Comparison of ENCODE assay signal across 14 cellular contexts in the genomic region with DNA sequence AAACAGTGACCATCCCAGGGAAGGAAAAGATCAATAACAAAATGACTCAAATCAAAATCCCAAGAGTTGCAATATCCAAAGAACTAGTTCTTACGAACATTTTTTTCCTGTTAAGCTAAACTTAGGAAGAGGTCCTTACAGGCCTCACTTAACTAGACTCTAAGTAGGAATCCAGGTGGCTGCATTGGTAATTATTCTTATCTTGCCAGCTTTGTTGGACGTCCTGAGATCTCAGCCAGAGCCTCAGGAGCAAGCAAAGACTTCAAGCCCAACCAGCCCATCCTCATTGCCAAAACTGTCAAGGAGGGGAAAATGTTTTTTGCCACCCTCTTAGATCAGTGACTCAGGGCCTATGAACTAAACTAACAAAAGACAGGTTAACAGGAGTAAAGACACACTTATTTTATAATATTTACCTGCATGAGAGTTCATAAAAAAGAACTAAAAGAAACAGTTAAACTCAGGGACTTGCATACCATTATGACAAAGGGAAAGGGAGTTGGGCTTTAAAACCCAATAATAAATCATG.
"Had no signal": no experiment of that assay in that cellular context is flagged by ENCODE, and none has a peak within 500 bp of the region (broad histone marks: within the 10 kb centered on the region; RNA-seq: fewer than 3 reads in every experiment).

No MANE protein-coding gene starts in this region.

- H3K4me1 ChIP-seq: colonic mucosa had no signal

- ATAC-seq: natural killer cell treated with Interleukin-12 subunit alpha and Interleukin-12 subunit beta and Interleukin-15 and Interleukin-18, amount 100 ng/mL, for 72 hours; stimulated activated effector memory CD8-positive, alpha-beta T cell treated with anti-CD3 and anti-CD28 coated beads, Interleukin-12 subunit alpha, Interleukin-12 subunit beta, amount 100 ng/mL, for 72 hours; stimulated activated naive CD8-positive, alpha-beta T cell treated with anti-CD3 and anti-CD28 coated beads, Interleukin-15, Interleukin-2, amounts not matched to agents 100 U/mL and 50 U/mL, for 24 hours had no signal

- H3K27me3 ChIP-seq: colonic mucosa, neutrophil, tibial nerve had no signal

- H3K27ac ChIP-seq: colonic mucosa, neutrophil, tibial nerve had no signal

- H3K4me3 ChIP-seq: colonic mucosa, tibial nerve had no signal

- H3K4me1 Mint-ChIP-seq: stimulated activated effector memory CD8-positive, alpha-beta T cell treated with anti-CD3 and anti-CD28 coated beads, Interleukin-12 subunit alpha, Interleukin-12 subunit beta, amount 100 ng/mL, for 72 hours had no signal

- DNase-seq: effector CD4-positive, alpha-beta T cell; endodermal cell; foreskin melanocyte; head of caudate nucleus; hippocampal formation; midbrain; stimulated activated CD4-positive, alpha-beta T cell treated with anti-CD3 and anti-CD28 coated beads, Interleukin-4, amount 100 ng/mL, for 1 hour; stimulated activated CD8-positive, alpha-beta memory T cell treated with anti-CD3 and anti-CD28 coated beads, Interleukin-4, amount 100 ng/mL, for 48 hours; stimulated activated naive CD8-positive, alpha-beta T cell treated with anti-CD3 and anti-CD28 coated beads, Interleukin-15, Interleukin-2, amounts not matched to agents 100 U/mL and 50 U/mL, for 24 hours had no signal

- H3K27ac Mint-ChIP-seq: endodermal cell; natural killer cell treated with Interleukin-12 subunit alpha and Interleukin-12 subunit beta and Interleukin-15 and Interleukin-18, amount 100 ng/mL, for 72 hours; stimulated activated effector memory CD8-positive, alpha-beta T cell treated with anti-CD3 and anti-CD28 coated beads, Interleukin-12 subunit alpha, Interleukin-12 subunit beta, amount 100 ng/mL, for 72 hours had no signal

- H3K36me3 ChIP-seq: colonic mucosa, neutrophil, tibial nerve had no signal

- H3K36me3 Mint-ChIP-seq: natural killer cell treated with Interleukin-12 subunit alpha and Interleukin-12 subunit beta and Interleukin-15 and Interleukin-18, amount 100 ng/mL, for 72 hours; stimulated activated effector memory CD8-positive, alpha-beta T cell treated with anti-CD3 and anti-CD28 coated beads, Interleukin-12 subunit alpha, Interleukin-12 subunit beta, amount 100 ng/mL, for 72 hours had no signal

- H3K9me3 ChIP-seq: colonic mucosa, neutrophil, tibial nerve had no signal

- H3K9me3 Mint-ChIP-seq: endodermal cell; natural killer cell treated with Interleukin-12 subunit alpha and Interleukin-12 subunit beta and Interleukin-15 and Interleukin-18, amount 100 ng/mL, for 72 hours had no signal

- H3K4me3 Mint-ChIP-seq: endodermal cell; natural killer cell treated with Interleukin-12 subunit alpha and Interleukin-12 subunit beta and Interleukin-15 and Interleukin-18, amount 100 ng/mL, for 72 hours; stimulated activated effector memory CD8-positive, alpha-beta T cell treated with anti-CD3 and anti-CD28 coated beads, Interleukin-12 subunit alpha, Interleukin-12 subunit beta, amount 100 ng/mL, for 72 hours had no signal
